Comparison of ENCODE assay signal across 1 cellular context in genomic region chr16:67968440-67969285, GRCh38.
TF ChIP-seq lines count a peak whose summit lies in the region.

TSS of gene SLC12A4 (minus strand) at chr16:67968637. CDS start at chr16:67968553, 84 bp downstream.

TF ChIP-seq in HepG2, 621 proteins besides CTCF, POLR2A, EP300 and RAD21 (continued from another document and continues in another):
- TF ChIP-seq ZNF883 (CRISPR knock-in tag; IDR thresholded peaks at IDR 0.05; ENCODE audit: not compliant biosample characterization) (peak; percentile 82), XRCC5 (optimal IDR thresholded peaks at IDR 0.05; ENCODE audit: low read length) (peak; percentile 64), ZNF629 (CRISPR knock-in tag; conservative IDR thresholded peaks at IDR 0.05) (0 out of 2 replicates have a peak, but pooled peaks have one; percentile 27), E2F1 (CRISPR knock-in tag; IDR thresholded peaks at IDR 0.05) (peak; percentile 96), MYC (CRISPR knock-in tag; IDR thresholded peaks at IDR 0.05; ENCODE audit: borderline replicate concordance) (peak; percentile 29), RXRB (CRISPR knock-in tag; IDR thresholded peaks at IDR 0.05; ENCODE audit: borderline replicate concordance) (peak; percentile 65), ZNF687 (CRISPR knock-in tag; IDR thresholded peaks at IDR 0.05) (peak; percentile 70), SALL2 (CRISPR knock-in tag; IDR thresholded peaks at IDR 0.05) (peak; percentile 67; the same call in 1 of the 2 replicates), KAT8 (CRISPR knock-in tag; IDR thresholded peaks at IDR 0.05) (peak; percentile 59; the same call in 1 of the 2 replicates), ZNF503 (CRISPR knock-in tag; IDR thresholded peaks at IDR 0.05) (peak; percentile 44; the same call in 1 of the 2 replicates), ARNTL (CRISPR knock-in tag; IDR thresholded peaks at IDR 0.05) (peak; percentile 44; the same call in 1 of the 2 replicates), HIVEP1 (CRISPR knock-in tag; IDR thresholded peaks at IDR 0.05) (peak; percentile 96), SP1 (IDR thresholded peaks at IDR 0.05) (no peak), SP1 (CRISPR knock-in tag; IDR thresholded peaks at IDR 0.05) (peak; percentile 97), TBX2 (CRISPR knock-in tag; IDR thresholded peaks at IDR 0.05; ENCODE audit: borderline replicate concordance) (peak; percentile 55), ZBTB2 (CRISPR knock-in tag; IDR thresholded peaks at IDR 0.05; ENCODE audit: low read depth) (peak; percentile 94), HOXD1 (CRISPR knock-in tag; IDR thresholded peaks at IDR 0.05) (no peak; the same call in 1 of the 2 replicates), HNF4A (CRISPR knock-in tag; IDR thresholded peaks at IDR 0.05) (peak; percentile 17; the same call in 1 of the 2 replicates), NFIC (IDR thresholded peaks at IDR 0.05; ENCODE audit: low read length) (no peak), ZNF777 (CRISPR knock-in tag; IDR thresholded peaks at IDR 0.05) (peak; percentile 9; the same call in 1 of the 2 replicates), ZNF639 (CRISPR knock-in tag; conservative IDR thresholded peaks at IDR 0.05) (peak; percentile 89), ZNF841 (CRISPR knock-in tag; IDR thresholded peaks at IDR 0.05; ENCODE audit: borderline replicate concordance) (no peak), ZKSCAN8 (CRISPR knock-in tag; IDR thresholded peaks at IDR 0.05; ENCODE audit: borderline replicate concordance) (peak; percentile 61; the same call in 1 of the 2 replicates), HOXA5 (CRISPR knock-in tag; IDR thresholded peaks at IDR 0.05) (peak; percentile 68; the same call in 1 of the 2 replicates), NCOA2 (CRISPR knock-in tag; IDR thresholded peaks at IDR 0.05) (no peak), ZBTB46 (CRISPR knock-in tag; IDR thresholded peaks at IDR 0.05; ENCODE audit: borderline replicate concordance) (no peak), TOPORS (CRISPR knock-in tag; IDR thresholded peaks at IDR 0.05) (peak; percentile 57; the same call in 1 of the 2 replicates), ZBED4 (CRISPR knock-in tag; IDR thresholded peaks at IDR 0.05; ENCODE audit: borderline replicate concordance) (peak; percentile 62), ZNF781 (CRISPR knock-in tag; IDR thresholded peaks at IDR 0.05; ENCODE audit: borderline replicate concordance, not compliant biosample characterization) (peak; percentile 35), GMEB1 (CRISPR knock-in tag; IDR thresholded peaks at IDR 0.05; ENCODE audit: borderline replicate concordance) (peak; percentile 62; the same call in 1 of the 2 replicates), ARNT (IDR thresholded peaks at IDR 0.05) (no peak), ZNF747 (CRISPR knock-in tag; IDR thresholded peaks at IDR 0.05; ENCODE audit: borderline replicate concordance) (peak; percentile 38; the same call in 1 of the 2 replicates), ZNF33A (CRISPR knock-in tag; IDR thresholded peaks at IDR 0.05; ENCODE audit: borderline replicate concordance) (no peak), REPIN1 (CRISPR knock-in tag; IDR thresholded peaks at IDR 0.05; ENCODE audit: borderline replicate concordance, low read depth) (peak; percentile 44), CERS6 (CRISPR knock-in tag; IDR thresholded peaks at IDR 0.05) (peak; percentile 55; the same call in 1 of the 2 replicates), CC2D1A (CRISPR knock-in tag; IDR thresholded peaks at IDR 0.05) (peak; percentile 86; the same call in 1 of the 2 replicates), SIN3A (IDR thresholded peaks at IDR 0.05; ENCODE audit: borderline replicate concordance, low read depth, low read length) (0 out of 2 replicates have a peak, but pooled peaks have one; percentile 71), ZNF547 (CRISPR knock-in tag; IDR thresholded peaks at IDR 0.05) (peak; percentile 59; the same call in 1 of the 2 replicates), ZNF33B (CRISPR knock-in tag; IDR thresholded peaks at IDR 0.05) (0 out of 2 replicates have a peak, but pooled peaks have one; percentile 35), KDM2A (CRISPR knock-in tag; IDR thresholded peaks at IDR 0.05; ENCODE audit: borderline replicate concordance, low read depth) (peak; percentile 87), ZNF121 (CRISPR knock-in tag; IDR thresholded peaks at IDR 0.05) (peak; percentile 99), ZNF724P (CRISPR knock-in tag; IDR thresholded peaks at IDR 0.05; ENCODE audit: borderline replicate concordance) (peak; percentile 89)
